In genomic region chr1:28887835-28888682, GRCh38 we compare ENCODE assay signal across 8 cellular contexts. TPM values are rescaled to one million over a fixed set of nuclear protein-coding genes. Genes with fewer than 3 reads are reported as not detected.
DNase-seq lines count a peak whose midpoint lies in the region; ATAC-seq, FAIRE-seq and TF ChIP-seq lines count a peak whose summit lies in the region.

No MANE protein-coding gene starts in this region.

- peak overlapping the region; percentile 80 for H3K4me2 ChIP-seq in PC-9

- H3F3A ChIP-seq in PC-9 (ENCODE audit: insufficient read depth, low read depth): peaks cover 4% of the 10 kb centered on the region; the same call in 1 of the 2 replicates

- H3K4me3 ChIP-seq in GM12875 (ENCODE audit: low read depth, low read length): peak overlapping the region; percentile 77
- peak overlapping the region; percentile 75 for H3K4me3 ChIP-seq in PC-9
- H3K4me3 ChIP-seq in epithelial cell of proximal tubule (ENCODE audit: low read depth, low read length): peak overlapping the region; percentile 100

- peak overlapping the region; percentile 96; the same call in 1 of the 2 replicates for H2AFZ ChIP-seq in PC-9

- ATAC-seq in GM19035 (IDR thresholded peaks at IDR 0.05; ENCODE audit: unreplicated experiment): no peak

- peaks cover 35% of the 10 kb centered on the region for H3K27me3 Mint-ChIP-seq in nephron progenitor cell (ENCODE audit: low read depth, poor library complexity)

- DNase-seq in PC-9 (peak in 1 of 2 experiments; percentile 41), epithelial cell of proximal tubule (ENCODE audit: low read depth) (no peak), nephron progenitor cell (peak; percentile 30), SIG-M5 treated with dmso at 0.1 percent for 504 hours (lab: John Stamatoyannopoulos, UW; ENCODE audit: unreplicated experiment) (no peak), A172 (ENCODE audit: low spot score) (no peak), HTR-8/SVneo (ENCODE audit: insufficient read length, low spot score) (no peak)

- H3K4me1 ChIP-seq in PC-9 (replicated peaks; ENCODE audit: insufficient read depth): peaks cover 19% of the 10 kb centered on the region

- no peaks in the 10 kb centered on the region for H3K9me3 Mint-ChIP-seq in nephron progenitor cell

- POLR2A ChIA-PET in PC-9 (lab: Charles Lee; ENCODE audit: unreplicated experiment): interaction anchor here (0.5 kb wide), 1 partner anchor 43 kb away, joined by 9 read pairs; no protein-coding TSS in a partner anchor

- no peaks in the 10 kb centered on the region for H4K20me1 ChIP-seq in PC-9 (ENCODE audit: insufficient read depth)

- no peaks in the 10 kb centered on the region for H3K36me3 Mint-ChIP-seq in nephron progenitor cell (ENCODE audit: low read depth)

- H3K27me3 ChIP-seq in PC-9 (ENCODE audit: insufficient read depth, low read depth): no peaks in the 10 kb centered on the region

- TF ChIP-seq CTCF in GM12875 (IDR thresholded peaks at IDR 0.05; ENCODE audit: borderline replicate concordance, insufficient read depth, low read depth, low read length): no peak
- no peak for TF ChIP-seq CTCF in PC-9 (conservative IDR thresholded peaks at IDR 0.05)
- no peak for TF ChIP-seq CTCF in epithelial cell of proximal tubule (conservative IDR thresholded peaks at IDR 0.05; ENCODE audit: low read depth, low read length)
- TF ChIP-seq CTCF in nephron progenitor cell (IDR thresholded peaks at IDR 0.05): no peak

- FAIRE-seq in HTR-8/SVneo (lab: Jason Lieb, UNC): no peak

- H3K9me3 ChIP-seq in PC-9 (ENCODE audit: insufficient read depth, low read depth): no peaks in the 10 kb centered on the region

- H3K9me2 ChIP-seq in PC-9 (ENCODE audit: insufficient read depth): no peaks in the 10 kb centered on the region

- H3K4me3 Mint-ChIP-seq in nephron progenitor cell: peak overlapping the region; percentile 92

- no peak overlapping the region for H3K27ac ChIP-seq in PC-9

- H3K36me3 ChIP-seq in PC-9 (ENCODE audit: low read depth): no peaks in the 10 kb centered on the region

- intact Hi-C loops in PC-9 (cut with micrococcal nuclease; ENCODE audit: unreplicated experiment): loop anchor here (1.0 to 10.0 kb wide), 2 partner anchors 84 to 257 kb away; no protein-coding TSS in a partner anchor

- H3K4me1 Mint-ChIP-seq in nephron progenitor cell: peaks cover 48% of the 10 kb centered on the region

- H3K27ac Mint-ChIP-seq in nephron progenitor cell: no peak overlapping the region

- no TSS peak for BruUV-seq in PC-9 (replicated peaks; lab: Mats Ljungman, UMichigan)

- H3K79me2 ChIP-seq in PC-9 (ENCODE audit: low read depth): no peaks in the 10 kb centered on the region

- CTCF ChIA-PET in PC-9 (lab: Charles Lee): interaction anchor here (0.5 to 0.9 kb wide), 2 partner anchors 148 to 314 kb away, joined by 3 to 4 read pairs; no protein-coding TSS in a partner anchor

RNA-seq across cellular contexts. Expression of gene EPB41, which starts 26.3 kb away (rescaled TPM):
- 36.0 and 42.2 TPM in 2 replicates for total RNA-seq in PC-9 (2021)
- total RNA-seq in epithelial cell of proximal tubule: 15.5 and 16.1 TPM in 2 replicates
- 16.4 and 20.5 TPM in 2 replicates for total RNA-seq in A172 (2014; rRNA removed; shearing (Covaris generic))
